ENCODE assay signal across 11 cellular contexts in genomic region chr17:3915642-3916012, GRCh38. TPM values are rescaled to one million over a fixed set of nuclear protein-coding genes. Genes with fewer than 3 reads are reported as not detected.
DNase-seq lines count a peak whose midpoint lies in the region; ATAC-seq lines count a peak whose summit lies in the region.
"Had no signal": no experiment of that assay in that cellular context is flagged by ENCODE, and none has a peak within 500 bp of the region (broad histone marks: within the 10 kb centered on the region; RNA-seq: fewer than 3 reads in every experiment).

No MANE protein-coding gene starts in this region.

- peaks cover 49% of the 10 kb centered on the region for H3K4me1 ChIP-seq in CD8-positive, alpha-beta memory T cell (ENCODE audit: insufficient read depth, low read length)
- no peaks in the 10 kb centered on the region for H3K4me1 ChIP-seq in neuronal stem cell (ENCODE audit: control insufficient read depth in 2 of 2, insufficient read depth in 1 of 2, low read depth in 1 of 2, low read length in 2 of 2)

- ATAC-seq in activated naive CD8-positive, alpha-beta T cell treated with anti-CD3 and anti-CD28 coated beads, Interleukin-2, amount 50 U/mL, for 24 hours, result no peak

- H3K36me3 ChIP-seq in CD8-positive, alpha-beta memory T cell (ENCODE audit: insufficient read depth, low read length), result no peaks in the 10 kb centered on the region
- H3K36me3 ChIP-seq in KOPT-K1 (ENCODE audit: insufficient read depth, low read length), result no peaks in the 10 kb centered on the region
- no peaks in the 10 kb centered on the region for H3K36me3 ChIP-seq in neuronal stem cell (replicated peaks in 1 of 2; ENCODE audit: control insufficient read depth in 2 of 2, insufficient read depth in 2 of 2, low read length in 2 of 2)
- H3K36me3 ChIP-seq: SJCRH30 had no signal

- H2BK12ac ChIP-seq in neuronal stem cell (ENCODE audit: low read length), result no peak overlapping the region

- no peaks in the 10 kb centered on the region for H3K27me3 ChIP-seq in CD8-positive, alpha-beta memory T cell (ENCODE audit: insufficient read depth, low read length, poor library complexity, severe bottlenecking)
- peaks cover 0 to 8% (median 0%) of the 10 kb centered on the region in 3 experiments for H3K27me3 ChIP-seq in neuronal stem cell (ENCODE audit: control insufficient read depth in 3 of 3, insufficient read depth in 3 of 3, low read depth in 1 of 3, low read length in 3 of 3)
- H3K27me3 ChIP-seq: SJCRH30 had no signal

- POLR2A ChIA-PET in CD8-positive, alpha-beta memory T cell (lab: Charles Lee), result no interaction called here

- H3K14ac ChIP-seq in neuronal stem cell (ENCODE audit: low read length), result no peak overlapping the region

- H3K4ac ChIP-seq in neuronal stem cell (ENCODE audit: low read length), result no peak overlapping the region

- H2AK5ac ChIP-seq in neuronal stem cell (ENCODE audit: low read depth, low read length), result no peak overlapping the region

- peak overlapping the region; percentile 15 for H2BK15ac ChIP-seq in neuronal stem cell (ENCODE audit: low read length)

- H3K23ac ChIP-seq in neuronal stem cell (ENCODE audit: low read depth, low read length, poor library complexity), result no peak overlapping the region

- no peak overlapping the region for H2BK5ac ChIP-seq in neuronal stem cell (ENCODE audit: low read length)

- whole genome bisulfite sequencing in neuronal stem cell (ENCODE audit: extremely low coverage in 2 of 2, insufficient read length in 2 of 2, insufficient replicate concordance in 1 of 2), 2 donors, result no CpG with 5 or more reads among the region's 12 CpGs

- H2AFZ ChIP-seq in neuronal stem cell (ENCODE audit: low read length), result peak overlapping the region; percentile 40

- peak overlapping the region in 7 of 8 donors; percentile 63 to 93 (median 86) for H3K27ac Mint-ChIP-seq in CD8-positive, alpha-beta memory T cell
- peak overlapping the region; percentile 70 for H3K27ac Mint-ChIP-seq in activated naive CD8-positive, alpha-beta T cell treated with anti-CD3 and anti-CD28 coated beads, Interleukin-2, amount 50 U/mL, for 24 hours

- H3K36me3 Mint-ChIP-seq in CD8-positive, alpha-beta memory T cell, result no peaks in the 10 kb centered on the region
- H3K36me3 Mint-ChIP-seq in activated naive CD8-positive, alpha-beta T cell treated with anti-CD3 and anti-CD28 coated beads, Interleukin-2, amount 50 U/mL, for 24 hours (ENCODE audit: low read depth), result no peaks in the 10 kb centered on the region

- H4K8ac ChIP-seq in neuronal stem cell (ENCODE audit: low read depth, low read length), result no peak overlapping the region

- peak overlapping the region; percentile 34 for H3K9ac ChIP-seq in neuronal stem cell (ENCODE audit: low read depth, low read length, poor library complexity)

- no peaks in the 10 kb centered on the region for H3K79me1 ChIP-seq in neuronal stem cell (ENCODE audit: low read depth, low read length)

- no peaks in the 10 kb centered on the region for H3K27me3 Mint-ChIP-seq in CD8-positive, alpha-beta memory T cell
- peaks cover 2% of the 10 kb centered on the region for H3K27me3 Mint-ChIP-seq in activated naive CD8-positive, alpha-beta T cell treated with anti-CD3 and anti-CD28 coated beads, Interleukin-2, amount 50 U/mL, for 24 hours

- H3K18ac ChIP-seq in neuronal stem cell (ENCODE audit: low read length), result no peak overlapping the region

- H4K91ac ChIP-seq in neuronal stem cell (ENCODE audit: low read depth, low read length, poor library complexity), result no peak overlapping the region

- H3K4me2 ChIP-seq in neuronal stem cell (ENCODE audit: insufficient read depth, low read length, poor library complexity, severe bottlenecking), result no peak overlapping the region

- no peaks in the 10 kb centered on the region for H3K9me3 Mint-ChIP-seq in CD8-positive, alpha-beta memory T cell
- no peaks in the 10 kb centered on the region for H3K9me3 Mint-ChIP-seq in activated naive CD8-positive, alpha-beta T cell treated with anti-CD3 and anti-CD28 coated beads, Interleukin-2, amount 50 U/mL, for 24 hours

- peak overlapping the region in 3 of 7 donors; percentile 2 to 32 (median 28) for H3K4me3 Mint-ChIP-seq in CD8-positive, alpha-beta memory T cell
- H3K4me3 Mint-ChIP-seq in activated naive CD8-positive, alpha-beta T cell treated with anti-CD3 and anti-CD28 coated beads, Interleukin-2, amount 50 U/mL, for 24 hours, result peak overlapping the region; percentile 62

- no peak overlapping the region for H2BK120ac ChIP-seq in neuronal stem cell (ENCODE audit: low read depth, low read length)

- CTCF ChIA-PET in CD8-positive, alpha-beta memory T cell (lab: Charles Lee), result interaction anchor here (0.9 to 6.3 kb wide), 5 partner anchors 50 to 159 kb away, joined by 3 to 61 read pairs (median 3); no protein-coding TSS in a partner anchor

- H3K4me1 Mint-ChIP-seq in CD8-positive, alpha-beta memory T cell, result peaks cover 37 to 51% (median 45%) of the 10 kb centered on the region in 3 donors
- peaks cover 58% of the 10 kb centered on the region for H3K4me1 Mint-ChIP-seq in activated naive CD8-positive, alpha-beta T cell treated with anti-CD3 and anti-CD28 coated beads, Interleukin-2, amount 50 U/mL, for 24 hours

- peak overlapping the region; percentile 34 for H3K27ac ChIP-seq in CD8-positive, alpha-beta memory T cell (ENCODE audit: low read depth, low read length)
- H3K27ac ChIP-seq in KOPT-K1 (ENCODE audit: low read depth, low read length, poor library complexity, severe bottlenecking) (peak overlapping the region; percentile 96), neuronal stem cell (replicated peaks; ENCODE audit: low read length) (no peak overlapping the region)
- H3K27ac ChIP-seq: SJCRH30 had no signal

- H3K9me3 ChIP-seq in CD8-positive, alpha-beta memory T cell (ENCODE audit: low read length), result no peaks in the 10 kb centered on the region
- H3K9me3 ChIP-seq in KOPT-K1 (ENCODE audit: insufficient read depth, low read length, poor library complexity, severe bottlenecking), result no peaks in the 10 kb centered on the region
- no peaks in the 10 kb centered on the region for H3K9me3 ChIP-seq in neuronal stem cell (replicated peaks in 1 of 2; ENCODE audit: control insufficient read depth in 2 of 2, insufficient read depth in 1 of 2, low read depth in 1 of 2, low read length in 2 of 2)
- H3K9me3 ChIP-seq: SJCRH30 had no signal

- H3K4me3 ChIP-seq in CD8-positive, alpha-beta memory T cell (ENCODE audit: low read length), result no peak overlapping the region
- no peak overlapping the region for H3K4me3 ChIP-seq in neuronal stem cell (ENCODE audit: low read length in 2 of 2)
- H3K4me3 ChIP-seq: SJCRH30 had no signal

- no peak for DNase-seq in CD8-positive, alpha-beta memory T cell
- DNase-seq in activated naive CD8-positive, alpha-beta T cell treated with anti-CD3 and anti-CD28 coated beads, Interleukin-2, amount 50 U/mL, for 24 hours, result peak; percentile 22
- DNase-seq in neuronal stem cell (ENCODE audit: low spot score) (no peak), NCI-H446 treated with DMSO at 0.1 percent for 48 hours (lab: John Stamatoyannopoulos, UW) (no peak), NCI-H1694 treated with DMSO at 0.1 percent for 48 hours (lab: John Stamatoyannopoulos, UW) (no peak), NCI-H2227 treated with DMSO at 0.1 percent for 48 hours (lab: John Stamatoyannopoulos, UW) (no peak), NCI-H1105 treated with DMSO at 0.1 percent for 48 hours (lab: John Stamatoyannopoulos, UW) (no peak)
- DNase-seq: activated CD4-positive, alpha-beta T cell treated with anti-CD3 and anti-CD28 coated beads for 48 hours; NCI-H1048; SJCRH30 had no signal

RNA-seq across cellular contexts. Expression of gene P2RX1, which starts 0.6 kb away (rescaled TPM):
- total RNA-seq in CD8-positive, alpha-beta memory T cell, result under 1 TPM; 0.13 to 0.22 TPM
- not detected for polyA plus RNA-seq in CD8-positive, alpha-beta memory T cell
- not detected for polyA plus RNA-seq in neuronal stem cell (2013, experiment 1 of 2)
- polyA plus RNA-seq in neuronal stem cell (2013, experiment 2 of 2), result not detected

RNA-seq across cellular contexts. Expression of gene CAMKK1, which starts 22.8 kb away (rescaled TPM):
- 1 to 10 TPM; 2.3 to 2.7 TPM for total RNA-seq in CD8-positive, alpha-beta memory T cell
- polyA plus RNA-seq in CD8-positive, alpha-beta memory T cell, result 1.1 TPM
- polyA plus RNA-seq in neuronal stem cell (2013, experiment 1 of 2), result 4.8 TPM
- polyA plus RNA-seq in neuronal stem cell (2013, experiment 2 of 2), result 5.0 TPM

RNA-seq across cellular contexts. Expression of gene ATP2A3, which starts 48.6 kb away (rescaled TPM):
- 100 to 1,000 TPM; 108 to 111 TPM for total RNA-seq in CD8-positive, alpha-beta memory T cell
- polyA plus RNA-seq in CD8-positive, alpha-beta memory T cell, result 105 TPM
- polyA plus RNA-seq in neuronal stem cell (2013, experiment 1 of 2), result 1.7 TPM
- polyA plus RNA-seq in neuronal stem cell (2013, experiment 2 of 2), result 2.6 TPM
